ENCODE assay signal across 11 cellular contexts in the genomic region with DNA sequence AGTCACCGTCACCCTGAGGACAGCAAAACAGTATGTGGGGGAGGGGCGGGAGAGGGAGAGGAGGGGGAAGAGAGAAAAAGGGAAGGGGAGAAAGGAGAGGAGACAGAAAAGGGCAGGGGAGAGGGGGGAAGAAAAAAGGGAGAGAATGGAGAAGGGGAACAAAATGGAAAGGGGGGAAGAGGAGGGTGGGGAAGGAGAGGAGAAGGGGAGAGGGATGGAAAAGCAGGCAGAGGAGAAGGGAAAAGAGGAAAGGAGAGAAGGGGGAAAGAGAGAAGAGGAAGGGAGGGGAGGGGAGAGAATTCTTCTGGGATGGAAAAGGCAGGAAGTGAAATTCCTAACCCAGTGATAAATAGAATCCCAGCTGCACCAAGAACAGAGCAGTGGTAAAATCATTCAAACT.
DNase-seq lines count a peak whose midpoint lies in the region; ATAC-seq lines count a peak whose summit lies in the region.
"Had no signal": no experiment of that assay in that cellular context is flagged by ENCODE, and none has a peak within 500 bp of the region (broad histone marks: within the 10 kb centered on the region; RNA-seq: fewer than 3 reads in every experiment).

No MANE protein-coding gene starts in this region.

- intact Hi-C loops in left ventricle myocardium superior (cut with micrococcal nuclease) (no loop called here), Right ventricle myocardium inferior (cut with DNase I) (no loop called here)

- peak; percentile 27 for ATAC-seq in left ventricle myocardium superior
- ATAC-seq in Right ventricle myocardium inferior: no peak
- ATAC-seq in T-cell (replicated peaks in 1 of 4): no peak
- no peak for ATAC-seq in effector memory CD8-positive, alpha-beta T cell (replicated peaks)
- ATAC-seq in stimulated activated naive CD8-positive, alpha-beta T cell treated with anti-CD3 and anti-CD28 coated beads, Interleukin-15, amount 100 ng/mL, for 72 hours: no peak
- ATAC-seq in HG03432 (IDR thresholded peaks at IDR 0.05; ENCODE audit: unreplicated experiment): no peak
- ATAC-seq in HG03097 (IDR thresholded peaks at IDR 0.05; ENCODE audit: low FRiP score, unreplicated experiment): no peak

- H3K27ac Mint-ChIP-seq in T-cell: peak overlapping the region; percentile 75 to 93
- peak overlapping the region; percentile 97 to 98 for H3K27ac Mint-ChIP-seq in effector memory CD8-positive, alpha-beta T cell
- H3K27ac Mint-ChIP-seq in stimulated activated naive CD8-positive, alpha-beta T cell treated with anti-CD3 and anti-CD28 coated beads, Interleukin-15, amount 100 ng/mL, for 72 hours: peak overlapping the region; percentile 94 to 98

- H3K27me3 Mint-ChIP-seq in T-cell: peaks cover 0 to 4% of the 10 kb centered on the region in 2 donors
- H3K27me3 Mint-ChIP-seq in effector memory CD8-positive, alpha-beta T cell: no peaks in the 10 kb centered on the region
- no peaks in the 10 kb centered on the region for H3K27me3 Mint-ChIP-seq in stimulated activated naive CD8-positive, alpha-beta T cell treated with anti-CD3 and anti-CD28 coated beads, Interleukin-15, amount 100 ng/mL, for 72 hours

- H3K4me1 Mint-ChIP-seq in T-cell: peaks cover 47 to 69% (median 58%) of the 10 kb centered on the region in 3 donors
- peaks cover 41 to 42% of the 10 kb centered on the region in 2 donors for H3K4me1 Mint-ChIP-seq in effector memory CD8-positive, alpha-beta T cell (ENCODE audit: low read depth in 2 of 2)
- H3K4me1 Mint-ChIP-seq in stimulated activated naive CD8-positive, alpha-beta T cell treated with anti-CD3 and anti-CD28 coated beads, Interleukin-15, amount 100 ng/mL, for 72 hours: peaks cover 78% of the 10 kb centered on the region

- no peaks in the 10 kb centered on the region for H3K9me3 Mint-ChIP-seq in T-cell
- H3K9me3 Mint-ChIP-seq in effector memory CD8-positive, alpha-beta T cell: no peaks in the 10 kb centered on the region
- peaks cover 0 to 5% of the 10 kb centered on the region in 2 donors for H3K9me3 Mint-ChIP-seq in stimulated activated naive CD8-positive, alpha-beta T cell treated with anti-CD3 and anti-CD28 coated beads, Interleukin-15, amount 100 ng/mL, for 72 hours

- peak overlapping the region in 1 of 3 donors; percentile 69 for H3K4me3 Mint-ChIP-seq in T-cell
- peak overlapping the region; percentile 78 to 80 for H3K4me3 Mint-ChIP-seq in effector memory CD8-positive, alpha-beta T cell
- peak overlapping the region; percentile 85 to 88 for H3K4me3 Mint-ChIP-seq in stimulated activated naive CD8-positive, alpha-beta T cell treated with anti-CD3 and anti-CD28 coated beads, Interleukin-15, amount 100 ng/mL, for 72 hours

- POLR2A ChIA-PET in T-cell (lab: Charles Lee): interaction anchor here (0.7 kb wide), 2 partner anchors 10 to 414 kb away, joined by 4 read pairs; no protein-coding TSS in a partner anchor

- peaks cover 3% of the 10 kb centered on the region for H3K36me3 Mint-ChIP-seq in T-cell
- peaks cover 11% of the 10 kb centered on the region for H3K36me3 Mint-ChIP-seq in effector memory CD8-positive, alpha-beta T cell (ENCODE audit: insufficient read depth)

- no peak for DNase-seq in left ventricle myocardium superior
- DNase-seq in Right ventricle myocardium inferior (ENCODE audit: missing footprints): no peak
- no peak for DNase-seq in T-cell
- DNase-seq in effector memory CD8-positive, alpha-beta T cell: no peak
- DNase-seq in stimulated activated naive CD8-positive, alpha-beta T cell treated with anti-CD3 and anti-CD28 coated beads, Interleukin-15, amount 100 ng/mL, for 72 hours: no peak
- no peak for DNase-seq in medulla oblongata (ENCODE audit: extremely low spot score)
- DNase-seq: activated CD4-positive, alpha-beta T cell treated with anti-CD3 and anti-CD28 coated beads, Interleukin-2, amount 50 U/mL, for 1 hour; adrenal gland; NCI-H2081 had no signal

- CTCF ChIA-PET in T-cell (lab: Charles Lee): interaction anchor here (0.5 to 1.0 kb wide), 3 partner anchors 19 to 421 kb away, joined by 3 to 7 read pairs (median 3); no protein-coding TSS in a partner anchor
